9 cellular contexts compared by ENCODE assay signal in genomic region chr2:180707867-180708205, GRCh38.
DNase-seq lines count a peak whose midpoint lies in the region; ATAC-seq and TF ChIP-seq lines count a peak whose summit lies in the region.
"Had no signal": no experiment of that assay in that cellular context is flagged by ENCODE, and none has a peak within 500 bp of the region (broad histone marks: within the 10 kb centered on the region; RNA-seq: fewer than 3 reads in every experiment).

No MANE protein-coding gene starts in this region.

- POLR2A ChIA-PET in WTC11 (lab: Charles Lee) = no interaction called here

- 0 out of 2 replicates have a peak, but pooled peaks cover 3% of the 10 kb centered on the region for H3K4me1 Mint-ChIP-seq in WTC11

- TF ChIP-seq CTCF in WTC11 (IDR thresholded peaks at IDR 0.05) = no peak
- TF ChIP-seq CTCF in vagina (IDR thresholded peaks at IDR 0.05) = no peak
- no peak for TF ChIP-seq CTCF in suprapubic skin (IDR thresholded peaks at IDR 0.05)

- H3K9me3 Mint-ChIP-seq in WTC11 = peaks cover 10% of the 10 kb centered on the region

- H3K36me3 ChIP-seq in vagina (no peaks in the 10 kb centered on the region), suprapubic skin (no peaks in the 10 kb centered on the region)
- H3K36me3 ChIP-seq: tibial nerve had no signal

- H3K27ac ChIP-seq in vagina (no peak overlapping the region), suprapubic skin (no peak overlapping the region)
- H3K27ac ChIP-seq: tibial nerve had no signal

- no peak for TF ChIP-seq EP300 in suprapubic skin (IDR thresholded peaks at IDR 0.05)

- H3K9me3 ChIP-seq in vagina (no peaks in the 10 kb centered on the region), suprapubic skin (no peaks in the 10 kb centered on the region)

- no peak overlapping the region for H3K4me3 Mint-ChIP-seq in WTC11

- no peak overlapping the region for H3K27ac Mint-ChIP-seq in WTC11

- H3K4me3 ChIP-seq in vagina = no peak overlapping the region
- H3K4me3 ChIP-seq in suprapubic skin = no peak overlapping the region
- H3K4me3 ChIP-seq: tibial nerve had no signal

- peaks cover 9% of the 10 kb centered on the region; the same call in 1 of the 2 replicates for H3K36me3 Mint-ChIP-seq in WTC11

- H3K27me3 Mint-ChIP-seq in WTC11 (ENCODE audit: low read depth) = no peaks in the 10 kb centered on the region

- intact Hi-C loops in vagina (cut with DNase I) = no loop called here

- H3K4me1 ChIP-seq in vagina = no peaks in the 10 kb centered on the region
- H3K4me1 ChIP-seq in suprapubic skin = no peaks in the 10 kb centered on the region
- H3K4me1 ChIP-seq: tibial nerve had no signal

- peak; percentile 91 for DNase-seq in DMS79 (lab: John Stamatoyannopoulos, UW)
- DNase-seq in NCI-H1694 treated with DMSO at 0.1 percent for 48 hours (lab: John Stamatoyannopoulos, UW) = peak; percentile 15
- no peak for DNase-seq in WTC11 (ENCODE audit: low spot score)
- DNase-seq in medulla oblongata (ENCODE audit: extremely low spot score) = peak; percentile 8
- no peak for DNase-seq in vagina (ENCODE audit: extremely low spot score in 2 of 2)
- DNase-seq in suprapubic skin (ENCODE audit: low spot score in 2 of 2) = no peak

- H3K27me3 ChIP-seq in vagina (no peaks in the 10 kb centered on the region), suprapubic skin (no peaks in the 10 kb centered on the region)
- H3K27me3 ChIP-seq: tibial nerve had no signal

- TF ChIP-seq POLR2A in vagina (IDR thresholded peaks at IDR 0.05) (no peak), suprapubic skin (IDR thresholded peaks at IDR 0.05) (no peak)

- CTCF ChIA-PET in WTC11 (lab: Charles Lee) = no interaction called here

- ATAC-seq in WTC11 = peak; percentile 24
- ATAC-seq in GM21786 (IDR thresholded peaks at IDR 0.05; ENCODE audit: unreplicated experiment) = no peak
- ATAC-seq in HG02642 (IDR thresholded peaks at IDR 0.05; ENCODE audit: poor library complexity, unreplicated experiment) = no peak

TF ChIP-seq in WTC11, 78 proteins besides CTCF, POLR2A, EP300 and RAD21 (continues in another document):
- TF ChIP-seq ZSCAN18 (CRISPR knock-in tag; IDR thresholded peaks at IDR 0.05) = no peak
- TF ChIP-seq, protein P1, sequence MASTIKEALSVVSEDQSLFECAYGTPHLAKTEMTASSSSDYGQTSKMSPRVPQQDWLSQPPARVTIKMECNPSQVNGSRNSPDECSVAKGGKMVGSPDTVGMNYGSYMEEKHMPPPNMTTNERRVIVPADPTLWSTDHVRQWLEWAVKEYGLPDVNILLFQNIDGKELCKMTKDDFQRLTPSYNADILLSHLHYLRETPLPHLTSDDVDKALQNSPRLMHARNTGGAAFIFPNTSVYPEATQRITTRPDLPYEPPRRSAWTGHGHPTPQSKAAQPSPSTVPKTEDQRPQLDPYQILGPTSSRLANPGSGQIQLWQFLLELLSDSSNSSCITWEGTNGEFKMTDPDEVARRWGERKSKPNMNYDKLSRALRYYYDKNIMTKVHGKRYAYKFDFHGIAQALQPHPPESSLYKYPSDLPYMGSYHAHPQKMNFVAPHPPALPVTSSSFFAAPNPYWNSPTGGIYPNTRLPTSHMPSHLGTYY (CRISPR knock-in tag; IDR thresholded peaks at IDR 0.05) = no peak
- TF ChIP-seq, protein P2, sequence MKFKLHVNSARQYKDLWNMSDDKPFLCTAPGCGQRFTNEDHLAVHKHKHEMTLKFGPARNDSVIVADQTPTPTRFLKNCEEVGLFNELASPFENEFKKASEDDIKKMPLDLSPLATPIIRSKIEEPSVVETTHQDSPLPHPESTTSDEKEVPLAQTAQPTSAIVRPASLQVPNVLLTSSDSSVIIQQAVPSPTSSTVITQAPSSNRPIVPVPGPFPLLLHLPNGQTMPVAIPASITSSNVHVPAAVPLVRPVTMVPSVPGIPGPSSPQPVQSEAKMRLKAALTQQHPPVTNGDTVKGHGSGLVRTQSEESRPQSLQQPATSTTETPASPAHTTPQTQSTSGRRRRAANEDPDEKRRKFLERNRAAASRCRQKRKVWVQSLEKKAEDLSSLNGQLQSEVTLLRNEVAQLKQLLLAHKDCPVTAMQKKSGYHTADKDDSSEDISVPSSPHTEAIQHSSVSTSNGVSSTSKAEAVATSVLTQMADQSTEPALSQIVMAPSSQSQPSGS (CRISPR knock-in tag; IDR thresholded peaks at IDR 0.05; ENCODE audit: borderline replicate concordance, low read depth) = no peak
- TF ChIP-seq, protein P3, sequence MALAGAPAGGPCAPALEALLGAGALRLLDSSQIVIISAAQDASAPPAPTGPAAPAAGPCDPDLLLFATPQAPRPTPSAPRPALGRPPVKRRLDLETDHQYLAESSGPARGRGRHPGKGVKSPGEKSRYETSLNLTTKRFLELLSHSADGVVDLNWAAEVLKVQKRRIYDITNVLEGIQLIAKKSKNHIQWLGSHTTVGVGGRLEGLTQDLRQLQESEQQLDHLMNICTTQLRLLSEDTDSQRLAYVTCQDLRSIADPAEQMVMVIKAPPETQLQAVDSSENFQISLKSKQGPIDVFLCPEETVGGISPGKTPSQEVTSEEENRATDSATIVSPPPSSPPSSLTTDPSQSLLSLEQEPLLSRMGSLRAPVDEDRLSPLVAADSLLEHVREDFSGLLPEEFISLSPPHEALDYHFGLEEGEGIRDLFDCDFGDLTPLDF (CRISPR knock-in tag; IDR thresholded peaks at IDR 0.05) = no peak
- TF ChIP-seq, protein P4, sequence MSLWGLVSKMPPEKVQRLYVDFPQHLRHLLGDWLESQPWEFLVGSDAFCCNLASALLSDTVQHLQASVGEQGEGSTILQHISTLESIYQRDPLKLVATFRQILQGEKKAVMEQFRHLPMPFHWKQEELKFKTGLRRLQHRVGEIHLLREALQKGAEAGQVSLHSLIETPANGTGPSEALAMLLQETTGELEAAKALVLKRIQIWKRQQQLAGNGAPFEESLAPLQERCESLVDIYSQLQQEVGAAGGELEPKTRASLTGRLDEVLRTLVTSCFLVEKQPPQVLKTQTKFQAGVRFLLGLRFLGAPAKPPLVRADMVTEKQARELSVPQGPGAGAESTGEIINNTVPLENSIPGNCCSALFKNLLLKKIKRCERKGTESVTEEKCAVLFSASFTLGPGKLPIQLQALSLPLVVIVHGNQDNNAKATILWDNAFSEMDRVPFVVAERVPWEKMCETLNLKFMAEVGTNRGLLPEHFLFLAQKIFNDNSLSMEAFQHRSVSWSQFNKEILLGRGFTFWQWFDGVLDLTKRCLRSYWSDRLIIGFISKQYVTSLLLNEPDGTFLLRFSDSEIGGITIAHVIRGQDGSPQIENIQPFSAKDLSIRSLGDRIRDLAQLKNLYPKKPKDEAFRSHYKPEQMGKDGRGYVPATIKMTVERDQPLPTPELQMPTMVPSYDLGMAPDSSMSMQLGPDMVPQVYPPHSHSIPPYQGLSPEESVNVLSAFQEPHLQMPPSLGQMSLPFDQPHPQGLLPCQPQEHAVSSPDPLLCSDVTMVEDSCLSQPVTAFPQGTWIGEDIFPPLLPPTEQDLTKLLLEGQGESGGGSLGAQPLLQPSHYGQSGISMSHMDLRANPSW (CRISPR knock-in tag; conservative IDR thresholded peaks at IDR 0.05; ENCODE audit: low read depth) = no peak
- no peak for TF ChIP-seq MYBL2 (CRISPR knock-in tag; IDR thresholded peaks at IDR 0.05)
- TF ChIP-seq, protein P5, sequence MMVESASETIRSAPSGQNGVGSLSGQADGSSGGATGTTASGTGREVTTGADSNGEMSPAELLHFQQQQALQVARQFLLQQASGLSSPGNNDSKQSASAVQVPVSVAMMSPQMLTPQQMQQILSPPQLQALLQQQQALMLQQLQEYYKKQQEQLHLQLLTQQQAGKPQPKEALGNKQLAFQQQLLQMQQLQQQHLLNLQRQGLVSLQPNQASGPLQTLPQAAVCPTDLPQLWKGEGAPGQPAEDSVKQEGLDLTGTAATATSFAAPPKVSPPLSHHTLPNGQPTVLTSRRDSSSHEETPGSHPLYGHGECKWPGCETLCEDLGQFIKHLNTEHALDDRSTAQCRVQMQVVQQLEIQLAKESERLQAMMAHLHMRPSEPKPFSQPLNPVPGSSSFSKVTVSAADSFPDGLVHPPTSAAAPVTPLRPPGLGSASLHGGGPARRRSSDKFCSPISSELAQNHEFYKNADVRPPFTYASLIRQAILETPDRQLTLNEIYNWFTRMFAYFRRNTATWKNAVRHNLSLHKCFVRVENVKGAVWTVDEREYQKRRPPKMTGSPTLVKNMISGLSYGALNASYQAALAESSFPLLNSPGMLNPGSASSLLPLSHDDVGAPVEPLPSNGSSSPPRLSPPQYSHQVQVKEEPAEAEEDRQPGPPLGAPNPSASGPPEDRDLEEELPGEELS (CRISPR knock-in tag; IDR thresholded peaks at IDR 0.05) = no peak
- TF ChIP-seq ATF1 (CRISPR knock-in tag; IDR thresholded peaks at IDR 0.05) = no peak
- TF ChIP-seq FOXK1 (CRISPR knock-in tag; IDR thresholded peaks at IDR 0.05) = no peak
- no peak for TF ChIP-seq SMAD4 (CRISPR knock-in tag; IDR thresholded peaks at IDR 0.05)
- TF ChIP-seq ESRRA (CRISPR knock-in tag; IDR thresholded peaks at IDR 0.05; ENCODE audit: borderline replicate concordance) = no peak
- TF ChIP-seq, protein P6, sequence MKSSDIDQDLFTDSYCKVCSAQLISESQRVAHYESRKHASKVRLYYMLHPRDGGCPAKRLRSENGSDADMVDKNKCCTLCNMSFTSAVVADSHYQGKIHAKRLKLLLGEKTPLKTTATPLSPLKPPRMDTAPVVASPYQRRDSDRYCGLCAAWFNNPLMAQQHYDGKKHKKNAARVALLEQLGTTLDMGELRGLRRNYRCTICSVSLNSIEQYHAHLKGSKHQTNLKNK (CRISPR knock-in tag; IDR thresholded peaks at IDR 0.05) = no peak

Comparison
In these comparisons a context has a peak if more than half of its experiments do, and no peak if none do; other contexts are left out.
1. DNase-seq: peak in DMS79 (single experiment), NCI-H1694 treated with DMSO at 0.1 percent for 48 hours (single experiment) and medulla oblongata (single experiment); none in WTC11 (single experiment), vagina (0 of 2) and suprapubic skin (0 of 2).